Comparison of ENCODE assay signal across 12 cellular contexts in genomic region chr22:39940757-39941305, GRCh38. TPM values are rescaled to one million over a fixed set of nuclear protein-coding genes. Genes with fewer than 3 reads are reported as not detected.
DNase-seq lines count a peak whose midpoint lies in the region; ATAC-seq and TF ChIP-seq lines count a peak whose summit lies in the region.
"Had no signal": no experiment of that assay in that cellular context is flagged by ENCODE, and none has a peak within 500 bp of the region (broad histone marks: within the 10 kb centered on the region; RNA-seq: fewer than 3 reads in every experiment).

No MANE protein-coding gene starts in this region.

- peaks cover 0 to 81% of the 10 kb centered on the region in 2 donors for H3K27me3 ChIP-seq in left lung

- CTCF ChIA-PET in activated CD8-positive, alpha-beta T cell treated with anti-CD3 and anti-CD28 coated beads, Interleukin-2, amount 10 ng/mL, durations not matched to agents 7 days and 5 days (lab: Charles Lee): interaction anchor here (1.0 to 7.2 kb wide), 4 partner anchors 7 to 44 kb away, joined by 5 to 79 read pairs (median 26); no protein-coding TSS in a partner anchor

- ATAC-seq in activated CD8-positive, alpha-beta T cell treated with anti-CD3 and anti-CD28 coated beads, Interleukin-2, amount 10 ng/mL, durations not matched to agents 7 days and 5 days: peak; percentile 45
- ATAC-seq in naive thymus-derived CD8-positive, alpha-beta T cell: peak; percentile 45 to 57
- ATAC-seq in left lung: no peak

- H3K36me3 ChIP-seq in left lung: no peaks in the 10 kb centered on the region

- H3K27ac ChIP-seq in left lung: no peak overlapping the region
- H3K27ac ChIP-seq: 22Rv1, coronary artery had no signal

- H3K27ac Mint-ChIP-seq in activated CD8-positive, alpha-beta T cell treated with anti-CD3 and anti-CD28 coated beads, Interleukin-2, amount 10 ng/mL, durations not matched to agents 7 days and 5 days: peak overlapping the region; percentile 74
- H3K27ac Mint-ChIP-seq in naive thymus-derived CD8-positive, alpha-beta T cell: peak overlapping the region in 6 of 10 donors; percentile 95 to 99 (median 98)
- H3K27ac Mint-ChIP-seq: nephron, type B pancreatic cell had no signal

- POLR2A ChIA-PET in activated CD8-positive, alpha-beta T cell treated with anti-CD3 and anti-CD28 coated beads, Interleukin-2, amount 10 ng/mL, durations not matched to agents 7 days and 5 days (lab: Charles Lee): no interaction called here
- POLR2A ChIA-PET in naive thymus-derived CD8-positive, alpha-beta T cell (lab: Charles Lee): interaction anchor here (2.6 to 7.4 kb wide), 6 partner anchors 11 to 42 kb away, joined by 9 to 58 read pairs (median 26); partner anchors contain the start of genes GRAP2 and TMA7B

- H3K9me3 Mint-ChIP-seq in activated CD8-positive, alpha-beta T cell treated with anti-CD3 and anti-CD28 coated beads, Interleukin-2, amount 10 ng/mL, durations not matched to agents 7 days and 5 days (ENCODE audit: insufficient read depth): no peaks in the 10 kb centered on the region
- no peaks in the 10 kb centered on the region for H3K9me3 Mint-ChIP-seq in naive thymus-derived CD8-positive, alpha-beta T cell
- H3K9me3 Mint-ChIP-seq: nephron, type B pancreatic cell had no signal

- peak overlapping the region; percentile 60 for H3K4me3 Mint-ChIP-seq in activated CD8-positive, alpha-beta T cell treated with anti-CD3 and anti-CD28 coated beads, Interleukin-2, amount 10 ng/mL, durations not matched to agents 7 days and 5 days
- peak overlapping the region in 9 of 10 donors; percentile 68 to 94 (median 88) for H3K4me3 Mint-ChIP-seq in naive thymus-derived CD8-positive, alpha-beta T cell
- H3K4me3 Mint-ChIP-seq: nephron, type B pancreatic cell had no signal

- peaks cover 0 to 6% of the 10 kb centered on the region in 2 donors for H3K4me1 ChIP-seq in left lung

- intact Hi-C loops in left lung (cut with DNase I): no loop called here

- peak; percentile 14 for DNase-seq in NCI-H748 (lab: John Stamatoyannopoulos, UW; ENCODE audit: unreplicated experiment)
- no peak for DNase-seq in NCI-H748 treated with DMSO at 0.1 percent for 48 hours (lab: John Stamatoyannopoulos, UW)
- DNase-seq in activated CD8-positive, alpha-beta T cell treated with anti-CD3 and anti-CD28 coated beads, Interleukin-2, amount 10 ng/mL, durations not matched to agents 7 days and 5 days: peak; percentile 61
- peak in 6 of 10 donors; percentile 22 to 78 (median 65) for DNase-seq in naive thymus-derived CD8-positive, alpha-beta T cell
- no peak for DNase-seq in left lung
- DNase-seq in UCSD-AML1 (lab: John Stamatoyannopoulos, UW; ENCODE audit: unreplicated experiment): no peak
- DNase-seq: NCI-H2107; stimulated activated CD4-positive, alpha-beta T cell treated with anti-CD3 and anti-CD28 coated beads, Interleukin-4, amount 100 ng/mL, for 1 hour had no signal

- H3K4me3 ChIP-seq in left lung: no peak overlapping the region
- H3K4me3 ChIP-seq: coronary artery had no signal

- peaks cover 96% of the 10 kb centered on the region for H3K4me1 Mint-ChIP-seq in activated CD8-positive, alpha-beta T cell treated with anti-CD3 and anti-CD28 coated beads, Interleukin-2, amount 10 ng/mL, durations not matched to agents 7 days and 5 days (ENCODE audit: low read depth)
- peaks cover 44 to 97% (median 95%) of the 10 kb centered on the region in 4 donors for H3K4me1 Mint-ChIP-seq in naive thymus-derived CD8-positive, alpha-beta T cell

- H3K36me3 Mint-ChIP-seq in activated CD8-positive, alpha-beta T cell treated with anti-CD3 and anti-CD28 coated beads, Interleukin-2, amount 10 ng/mL, durations not matched to agents 7 days and 5 days (ENCODE audit: low read depth): peaks cover 83% of the 10 kb centered on the region
- H3K36me3 Mint-ChIP-seq in naive thymus-derived CD8-positive, alpha-beta T cell: peaks cover 0 to 44% (median 2%) of the 10 kb centered on the region in 3 donors
- H3K36me3 Mint-ChIP-seq: type B pancreatic cell had no signal

- no peak for TF ChIP-seq CTCF in left lung (IDR thresholded peaks at IDR 0.05)

- no peaks in the 10 kb centered on the region for H3K27me3 Mint-ChIP-seq in activated CD8-positive, alpha-beta T cell treated with anti-CD3 and anti-CD28 coated beads, Interleukin-2, amount 10 ng/mL, durations not matched to agents 7 days and 5 days (ENCODE audit: low read depth)
- no peaks in the 10 kb centered on the region for H3K27me3 Mint-ChIP-seq in naive thymus-derived CD8-positive, alpha-beta T cell

- no peaks in the 10 kb centered on the region for H3K9me3 ChIP-seq in left lung

RNA-seq across cellular contexts. Expression of gene TMA7B, which starts 19.4 kb away (rescaled TPM):
- 1 to 10 TPM; 8.6 to 8.7 TPM for total RNA-seq in activated CD8-positive, alpha-beta T cell treated with anti-CD3 and anti-CD28 coated beads, Interleukin-2, amount 10 ng/mL, durations not matched to agents 7 days and 5 days
- total RNA-seq in naive thymus-derived CD8-positive, alpha-beta T cell: 10 to 100 TPM; 11.8 to 14.2 TPM
- 1 to 10 TPM; 1.5 to 3.5 (median 2.8) TPM for polyA plus RNA-seq in naive thymus-derived CD8-positive, alpha-beta T cell
- under 1 TPM; 0.17 to 0.42 TPM for total RNA-seq in left lung

RNA-seq across cellular contexts. Expression of gene GRAP2, which starts 39.9 kb away (rescaled TPM):
- total RNA-seq in activated CD8-positive, alpha-beta T cell treated with anti-CD3 and anti-CD28 coated beads, Interleukin-2, amount 10 ng/mL, durations not matched to agents 7 days and 5 days: 100 to 1,000 TPM; 235 to 239 TPM
- 100 to 1,000 TPM; 202 TPM for total RNA-seq in naive thymus-derived CD8-positive, alpha-beta T cell
- polyA plus RNA-seq in naive thymus-derived CD8-positive, alpha-beta T cell: 100 to 1,000 TPM in 2 of 3 donors, 10 to 100 TPM in 1; 88.3 to 176 (median 133) TPM
- total RNA-seq in left lung: 1 to 10 TPM; 2.3 to 3.4 TPM

RNA-seq across cellular contexts. Expression of gene ENTHD1, which starts 47.3 kb away (rescaled TPM):
- under 1 TPM in 1 of 2 experiments, not detected in 1; 0.11 TPM for total RNA-seq in activated CD8-positive, alpha-beta T cell treated with anti-CD3 and anti-CD28 coated beads, Interleukin-2, amount 10 ng/mL, durations not matched to agents 7 days and 5 days
- total RNA-seq in naive thymus-derived CD8-positive, alpha-beta T cell: under 1 TPM; 0.26 to 0.36 TPM
- polyA plus RNA-seq in naive thymus-derived CD8-positive, alpha-beta T cell: under 1 TPM; 0.20 to 0.41 (median 0.38) TPM
- under 1 TPM in 1 of 2 donors, not detected in 1; 0.16 TPM for total RNA-seq in left lung

RNA-seq across cellular contexts. Expression of gene FAM83F, which starts 53.9 kb away (rescaled TPM):
- total RNA-seq in activated CD8-positive, alpha-beta T cell treated with anti-CD3 and anti-CD28 coated beads, Interleukin-2, amount 10 ng/mL, durations not matched to agents 7 days and 5 days: under 1 TPM; 0.03 to 0.11 TPM
- 1 to 10 TPM in 1 of 2 experiments, under 1 TPM in 1; 0.41 to 1.2 TPM for total RNA-seq in naive thymus-derived CD8-positive, alpha-beta T cell
- polyA plus RNA-seq in naive thymus-derived CD8-positive, alpha-beta T cell: under 1 TPM in 2 of 3 donors, not detected in 1; 0.01 to 0.02 TPM
- under 1 TPM; 0.64 to 0.73 TPM for total RNA-seq in left lung

Comparison
In these comparisons a context has a peak if more than half of its experiments do, and no peak if none do; other contexts are left out.
1. DNase-seq: peak in NCI-H748 (single experiment), activated CD8-positive, alpha-beta T cell treated with anti-CD3 and anti-CD28 coated beads, Interleukin-2, amount 10 ng/mL, durations not matched to agents 7 days and 5 days (single experiment) and naive thymus-derived CD8-positive, alpha-beta T cell (6 of 10); none in NCI-H748 treated with DMSO at 0.1 percent for 48 hours (single experiment), left lung (0 of 2) and UCSD-AML1 (single experiment).
2. RNA of gene TMA7B, which starts 19.4 kb away (total RNA-seq): 11.8 to 14.2 TPM in naive thymus-derived CD8-positive, alpha-beta T cell and 8.6 to 8.7 TPM in activated CD8-positive, alpha-beta T cell treated with anti-CD3 and anti-CD28 coated beads, Interleukin-2, amount 10 ng/mL, durations not matched to agents 7 days and 5 days; 0.17 to 0.42 TPM in left lung; every median in the first group is over 4 times any median in the second.
3. RNA of gene GRAP2, which starts 39.9 kb away (total RNA-seq): 235 to 239 TPM in activated CD8-positive, alpha-beta T cell treated with anti-CD3 and anti-CD28 coated beads, Interleukin-2, amount 10 ng/mL, durations not matched to agents 7 days and 5 days and 202 TPM in naive thymus-derived CD8-positive, alpha-beta T cell; 2.3 to 3.4 TPM in left lung; every median in the first group is over 10 times any median in the second.